Comparison of ENCODE assay signal across 14 cellular contexts in genomic region chr16:89418352-89418751, GRCh38.
"Had no signal": no experiment of that assay in that cellular context is flagged by ENCODE, and none has a peak within 500 bp of the region (broad histone marks: within the 10 kb centered on the region; RNA-seq: fewer than 3 reads in every experiment).

No MANE protein-coding gene starts in this region.

- H3K9me3 Mint-ChIP-seq: activated naive CD8-positive, alpha-beta T cell treated with anti-CD3 and anti-CD28 coated beads, Interleukin-2, amount 10 ng/mL, durations not matched to agents 7 days and 5 days; endodermal cell had no signal

- H3K27ac Mint-ChIP-seq: activated naive CD8-positive, alpha-beta T cell treated with anti-CD3 and anti-CD28 coated beads, Interleukin-2, amount 10 ng/mL, durations not matched to agents 7 days and 5 days had no signal

- H3K9me3 ChIP-seq: breast epithelium, lower lobe of right lung, thoracic aorta had no signal

- H3K27me3 Mint-ChIP-seq: activated naive CD8-positive, alpha-beta T cell treated with anti-CD3 and anti-CD28 coated beads, Interleukin-2, amount 10 ng/mL, durations not matched to agents 7 days and 5 days had no signal

- H3K27me3 ChIP-seq: breast epithelium had no signal

- ATAC-seq: lower lobe of right lung; sciatic nerve; stimulated activated naive CD8-positive, alpha-beta T cell treated with anti-CD3 and anti-CD28 coated beads, Interleukin-15, Interleukin-2, amounts not matched to agents 100 U/mL and 50 U/mL, for 24 hours had no signal

- H3K4me3 ChIP-seq: breast epithelium, lower lobe of right lung, thoracic aorta had no signal

- H3K27ac ChIP-seq: breast epithelium, lower lobe of right lung had no signal

- H3K4me3 Mint-ChIP-seq: activated naive CD8-positive, alpha-beta T cell treated with anti-CD3 and anti-CD28 coated beads, Interleukin-2, amount 10 ng/mL, durations not matched to agents 7 days and 5 days; endodermal cell had no signal

- DNase-seq: activated effector memory CD4-positive, alpha-beta T cell treated with Interleukin-2 at 50 U/mL for 16 hours; activated naive CD8-positive, alpha-beta T cell treated with anti-CD3 and anti-CD28 coated beads, Interleukin-2, amount 10 ng/mL, durations not matched to agents 7 days and 5 days; aorta; endodermal cell; lower lobe of right lung; midbrain; nucleus accumbens; stimulated activated CD4-positive, alpha-beta T cell treated with anti-CD3 and anti-CD28 coated beads, Interleukin-12 subunit alpha, Interleukin-12 subunit beta, amount 100 ng/mL, for 4 hours; stimulated activated CD4-positive, alpha-beta T cell treated with anti-CD3 and anti-CD28 coated beads, Interleukin-2, amount 100 ng/mL, for 48 hours; stimulated activated naive CD8-positive, alpha-beta T cell treated with anti-CD3 and anti-CD28 coated beads, Interleukin-15, Interleukin-2, amounts not matched to agents 100 U/mL and 50 U/mL, for 24 hours; T-helper 2 cell had no signal

- H3K36me3 ChIP-seq: breast epithelium, thoracic aorta had no signal
